Comparison of ENCODE assay signal across 17 cellular contexts in genomic region chr16:85633888-85634287, GRCh38.
"Had no signal": no experiment of that assay in that cellular context is flagged by ENCODE, and none has a peak within 500 bp of the region (broad histone marks: within the 10 kb centered on the region; RNA-seq: fewer than 3 reads in every experiment).

No MANE protein-coding gene starts in this region.

- H3K9ac ChIP-seq: KMS-11, SK-N-SH had no signal

- DNase-seq: IMR-90, Kasumi-1, MM.1S, NCI-H1092 treated with DMSO at 0.1 percent for 48 hours, NCI-H1436, NCI-H187, NCI-H2029, NCI-H2081 treated with DMSO at 0.1 percent for 48 hours, NCI-H2227 treated with DMSO at 0.1 percent for 48 hours, NCI-H524 treated with DMSO at 0.1 percent for 48 hours, NCI-H69, NCI-H774, RPMI8226, SHP77, SK-N-SH had no signal

- FAIRE-seq: RCC 7860 had no signal

- H3K4me2 ChIP-seq: KMS-11, SK-N-SH had no signal

- H3K9me2 ChIP-seq: SK-N-SH had no signal

- H3K27ac ChIP-seq: KMS-11 had no signal

- H3K9me3 ChIP-seq: SK-N-SH had no signal
